In genomic region chr21:17402885-17403477, GRCh38 we compare ENCODE assay signal across 19 cellular contexts.
DNase-seq lines count a peak whose midpoint lies in the region; ATAC-seq and TF ChIP-seq lines count a peak whose summit lies in the region.
"Had no signal": no experiment of that assay in that cellular context is flagged by ENCODE, and none has a peak within 500 bp of the region (broad histone marks: within the 10 kb centered on the region; RNA-seq: fewer than 3 reads in every experiment).

No MANE protein-coding gene starts in this region.

- no peak overlapping the region for H3K4me3 ChIP-seq in AG10803 (ENCODE audit: low read length)
- H3K4me3 ChIP-seq: ascending aorta, coronary artery, Peyer's patch, right atrium auricular region, upper lobe of left lung had no signal

- no peak for ATAC-seq in GM21367 (IDR thresholded peaks at IDR 0.05; ENCODE audit: unreplicated experiment)
- ATAC-seq in HG03097 (IDR thresholded peaks at IDR 0.05; ENCODE audit: low FRiP score, unreplicated experiment) = no peak
- ATAC-seq in stimulated activated naive B cell treated with anti-CD40 and anti-IgM and Interleukin-4, amounts not matched to agents 10 μg/mL and 1 μg/mL and 100 μg/mL, for 72 hours (replicated peaks) = no peak
- ATAC-seq: left lobe of liver; stimulated activated naive CD8-positive, alpha-beta T cell treated with anti-CD3 and anti-CD28 coated beads, Interleukin-15, amount 100 ng/mL, for 72 hours had no signal

- peak; percentile 49 for DNase-seq in AG10803 (ENCODE audit: low read depth)
- peak; percentile 95 for DNase-seq in MV-4-11 (lab: John Stamatoyannopoulos, UW)
- DNase-seq in amniotic epithelial cell (ENCODE audit: low read depth) = peak; percentile 89
- peak; percentile 42 for DNase-seq in fibroblast of the conjunctiva (ENCODE audit: low read depth)
- no peak for DNase-seq in ACHN
- DNase-seq in stimulated activated naive B cell treated with anti-CD40 and anti-IgM and Interleukin-4, amounts not matched to agents 10 μg/mL and 1 μg/mL and 100 μg/mL, for 72 hours = no peak
- DNase-seq: activated naive CD4-positive, alpha-beta T cell treated with Interleukin-2 at 50 U/mL for 16 hours; activated T-cell treated with anti-CD3 and anti-CD28 coated beads for 4 hours; H9; NCI-H1092; Peyer's patch; stimulated activated naive CD8-positive, alpha-beta T cell treated with anti-CD3 and anti-CD28 coated beads, Interleukin-15, amount 100 ng/mL, for 72 hours; upper lobe of left lung had no signal

- no peak for TF ChIP-seq CTCF in AG10803 (conservative IDR thresholded peaks at IDR 0.05; ENCODE audit: low read length)

- H3K27me3 Mint-ChIP-seq in stimulated activated naive B cell treated with anti-CD40 and anti-IgM and Interleukin-4, amounts not matched to agents 10 μg/mL and 1 μg/mL and 100 μg/mL, for 72 hours = no peaks in the 10 kb centered on the region

- peaks cover 0 to 2% of the 10 kb centered on the region in 2 donors for H3K36me3 Mint-ChIP-seq in stimulated activated naive B cell treated with anti-CD40 and anti-IgM and Interleukin-4, amounts not matched to agents 10 μg/mL and 1 μg/mL and 100 μg/mL, for 72 hours

- no peak overlapping the region for H3K4me3 Mint-ChIP-seq in stimulated activated naive B cell treated with anti-CD40 and anti-IgM and Interleukin-4, amounts not matched to agents 10 μg/mL and 1 μg/mL and 100 μg/mL, for 72 hours
- H3K4me3 Mint-ChIP-seq: H9; stimulated activated naive CD8-positive, alpha-beta T cell treated with anti-CD3 and anti-CD28 coated beads, Interleukin-15, amount 100 ng/mL, for 72 hours had no signal

- H3K27ac Mint-ChIP-seq in stimulated activated naive B cell treated with anti-CD40 and anti-IgM and Interleukin-4, amounts not matched to agents 10 μg/mL and 1 μg/mL and 100 μg/mL, for 72 hours = no peak overlapping the region
- H3K27ac Mint-ChIP-seq: H9; stimulated activated naive CD8-positive, alpha-beta T cell treated with anti-CD3 and anti-CD28 coated beads, Interleukin-15, amount 100 ng/mL, for 72 hours had no signal

- H3K9me3 Mint-ChIP-seq in stimulated activated naive B cell treated with anti-CD40 and anti-IgM and Interleukin-4, amounts not matched to agents 10 μg/mL and 1 μg/mL and 100 μg/mL, for 72 hours = peaks cover 5 to 9% of the 10 kb centered on the region in 2 donors

- no peaks in the 10 kb centered on the region for H3K4me1 Mint-ChIP-seq in stimulated activated naive B cell treated with anti-CD40 and anti-IgM and Interleukin-4, amounts not matched to agents 10 μg/mL and 1 μg/mL and 100 μg/mL, for 72 hours
- H3K4me1 Mint-ChIP-seq: stimulated activated naive CD8-positive, alpha-beta T cell treated with anti-CD3 and anti-CD28 coated beads, Interleukin-15, amount 100 ng/mL, for 72 hours had no signal

- in situ Hi-C loops in ACHN (cut with HindIII; ENCODE audit: low pct_ligation_motif_present, low pct_unique_long_range_greater_than_20kb, low sequenced_read_pairs) = no loop called here

Comparison
In these comparisons a context has a peak if more than half of its experiments do, and no peak if none do; other contexts are left out.
1. DNase-seq: peak in AG10803 (single experiment), MV-4-11 (single experiment), amniotic epithelial cell (single experiment) and fibroblast of the conjunctiva (single experiment); none in ACHN (single experiment) and stimulated activated naive B cell treated with anti-CD40 and anti-IgM and Interleukin-4, amounts not matched to agents 10 μg/mL and 1 μg/mL and 100 μg/mL, for 72 hours (single experiment).